8 cellular contexts compared by ENCODE assay signal in the genomic region with DNA sequence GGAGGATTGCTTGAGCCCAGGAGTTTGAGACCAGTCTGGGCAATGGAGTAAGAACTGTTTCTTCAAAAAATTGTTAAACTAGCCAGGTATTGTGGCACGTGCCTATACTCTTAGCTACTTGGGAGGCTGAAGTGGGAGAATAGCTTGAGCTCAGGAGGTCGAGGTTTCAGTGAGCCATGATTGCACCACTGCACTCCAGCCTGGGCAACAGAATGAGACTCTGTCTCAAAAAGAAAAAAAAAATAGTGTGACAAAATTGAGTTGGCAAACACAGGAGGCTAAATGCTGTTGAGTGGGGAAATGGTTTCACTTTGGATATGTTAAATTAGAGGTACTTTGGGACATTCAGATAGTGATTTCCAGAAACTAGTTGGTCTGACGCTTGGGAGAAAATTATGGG.
DNase-seq lines count a peak whose midpoint lies in the region; ATAC-seq and TF ChIP-seq lines count a peak whose summit lies in the region.
"Not testable (repeated sequence)": the region's sequence is repeated elsewhere in the genome, so short reads cannot be mapped to it uniquely, and the experiment has no call there.

No MANE protein-coding gene starts in this region.

- peak overlapping the region in 1 of 2 donors; percentile 1 for H3K27ac ChIP-seq in left lung
- peak overlapping the region; percentile 60 for H3K27ac ChIP-seq in skeletal muscle tissue (ENCODE audit: low read depth, low read length)
- peak overlapping the region; percentile 57 to 82 for H3K27ac ChIP-seq in aorta (ENCODE audit: low read depth in 1 of 2, low read length in 2 of 2)

- not testable (repeated sequence) for H3K9me3 ChIP-seq in left lung; skeletal muscle tissue (ENCODE audit: control insufficient read depth in 3 of 3, low read length in 3 of 3); aorta (ENCODE audit: control insufficient read depth, low read length)

- ATAC-seq in GM18858 (IDR thresholded peaks at IDR 0.05; ENCODE audit: unreplicated experiment) (peak; percentile 9), GM21717 (IDR thresholded peaks at IDR 0.05; ENCODE audit: unreplicated experiment) (peak; percentile 25), HG02943 (IDR thresholded peaks at IDR 0.05; ENCODE audit: low read depth, unreplicated experiment) (peak; percentile 38), HG03558 (IDR thresholded peaks at IDR 0.05; ENCODE audit: extremely low read depth, unreplicated experiment) (peak; percentile 10), left lung (peak; percentile 75)
- ATAC-seq in central memory CD8-positive, alpha-beta T cell (replicated peaks; ENCODE audit: extremely low read depth, poor library complexity, severe bottlenecking); aorta (ENCODE audit: low FRiP score): not testable (repeated sequence)

- H3K4me1 ChIP-seq in left lung; aorta (ENCODE audit: control insufficient read depth in 1 of 2, insufficient read depth in 2 of 2, low read length in 2 of 2): not testable (repeated sequence)
- H3K4me1 ChIP-seq in skeletal muscle tissue (ENCODE audit: control insufficient read depth in 3 of 3, insufficient read depth in 3 of 3, low read length in 3 of 3): peaks cover 28 to 33% (median 31%) of the 10 kb centered on the region in 3 donors

- not testable (repeated sequence) for H3K4me3 ChIP-seq in left lung; skeletal muscle tissue (ENCODE audit: low read length in 3 of 3)
- H3K4me3 ChIP-seq in aorta (ENCODE audit: low read length in 2 of 2): peak overlapping the region; percentile 18 to 54

- H3K27ac Mint-ChIP-seq in central memory CD8-positive, alpha-beta T cell (ENCODE audit: low read depth): peak overlapping the region; percentile 32

- DNase-seq in central memory CD8-positive, alpha-beta T cell (ENCODE audit: low spot score in 2 of 2); left lung; aorta: not testable (repeated sequence)

- not testable (repeated sequence) for H3K27me3 ChIP-seq in left lung; skeletal muscle tissue (ENCODE audit: control insufficient read depth in 3 of 3, insufficient read depth in 3 of 3, low read length in 3 of 3); aorta (ENCODE audit: control insufficient read depth in 1 of 2, insufficient read depth in 2 of 2, low read length in 1 of 2)

- not testable (repeated sequence) for H3K36me3 ChIP-seq in left lung; skeletal muscle tissue (ENCODE audit: control insufficient read depth in 3 of 3, insufficient read depth in 3 of 3, low read length in 3 of 3); aorta (ENCODE audit: control insufficient read depth in 1 of 2, insufficient read depth in 2 of 2, low read length in 1 of 2)

- 0 to 8% methylated on average over 3 of the region's 3 CpGs for WGBS in aorta, 2 donors

- intact Hi-C loops in left lung (cut with DNase I); aorta (cut with DNase I): not testable (repeated sequence)

- H3K27me3 Mint-ChIP-seq in central memory CD8-positive, alpha-beta T cell: not testable (repeated sequence)

- not testable (repeated sequence) for H3K9ac ChIP-seq in skeletal muscle tissue (ENCODE audit: low read depth in 1 of 3, low read length in 3 of 3)

- H3K4me1 Mint-ChIP-seq in central memory CD8-positive, alpha-beta T cell: peaks cover 17% of the 10 kb centered on the region

- H3K36me3 Mint-ChIP-seq in central memory CD8-positive, alpha-beta T cell (ENCODE audit: insufficient read depth): not testable (repeated sequence)

- not testable (repeated sequence) for H3K4me3 Mint-ChIP-seq in central memory CD8-positive, alpha-beta T cell

- not testable (repeated sequence) for TF ChIP-seq CTCF in left lung (IDR thresholded peaks at IDR 0.05)

- H3K9me3 Mint-ChIP-seq in central memory CD8-positive, alpha-beta T cell: not testable (repeated sequence)
